28 cellular contexts compared by ENCODE assay signal in the genomic region with DNA sequence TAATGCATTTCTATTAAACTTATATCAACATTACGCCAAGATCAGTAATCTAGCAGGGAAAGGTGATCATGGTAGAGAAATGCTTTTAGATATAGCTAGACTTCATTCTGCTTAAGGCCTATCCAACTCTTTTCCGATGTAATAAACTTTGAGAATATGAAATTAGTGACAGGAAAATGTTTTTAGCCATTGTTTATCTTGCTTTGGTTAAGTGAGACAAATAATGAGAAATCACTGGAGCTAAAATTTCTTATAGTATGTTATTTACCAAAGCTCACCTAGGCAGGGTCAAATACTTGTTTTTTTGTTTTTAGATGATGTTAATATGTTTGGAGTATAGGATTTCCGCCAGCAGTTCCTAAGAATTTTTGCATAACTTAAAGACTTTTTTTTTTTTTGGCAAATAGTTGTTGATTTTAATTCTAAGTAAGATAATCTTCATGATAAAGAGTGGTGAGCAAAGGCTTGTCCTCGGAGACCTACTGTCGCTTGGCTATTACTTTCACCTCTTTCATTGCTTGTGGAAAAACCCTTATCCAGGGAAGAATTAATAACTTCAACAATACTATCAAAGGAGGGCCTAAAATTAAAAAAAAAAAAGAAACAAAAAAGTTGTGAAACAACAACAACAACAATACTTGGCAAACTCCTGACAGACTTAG.
"Had no signal": no experiment of that assay in that cellular context is flagged by ENCODE, and none has a peak within 500 bp of the region (broad histone marks: within the 10 kb centered on the region; RNA-seq: fewer than 3 reads in every experiment).

No MANE protein-coding gene starts in this region.

- H3K9me3 ChIP-seq: gastrocnemius medialis, mucosa of descending colon, right lobe of liver, testis, transverse colon had no signal

- H3K36me3 Mint-ChIP-seq: activated CD8-positive, alpha-beta memory T cell treated with anti-CD3 and anti-CD28 coated beads, Interleukin-2, amount 10 ng/mL, durations not matched to agents 7 days and 5 days; activated naive CD4-positive, alpha-beta T cell treated with anti-CD3 and anti-CD28 coated beads, Interleukin-2, amount 50 U/mL, for 72 hours; natural killer cell treated with Interleukin-12 subunit alpha and Interleukin-12 subunit beta and Interleukin-15 and Interleukin-18, amount 100 ng/mL, for 72 hours had no signal

- H3K4me1 Mint-ChIP-seq: activated CD4-positive, alpha-beta T cell treated with anti-CD3 and anti-CD28 coated beads for 36 hours; activated CD8-positive, alpha-beta memory T cell treated with anti-CD3 and anti-CD28 coated beads, Interleukin-2, amount 10 ng/mL, durations not matched to agents 7 days and 5 days had no signal

- H3K4me1 ChIP-seq: breast epithelium, gastrocnemius medialis, left lung, lower lobe of right lung, right lobe of liver, testis had no signal

- H3K27ac ChIP-seq: breast epithelium, gastrocnemius medialis, left lung, lower lobe of right lung, ovary, right lobe of liver, testis, transverse colon had no signal

- DNase-seq: activated CD4-positive, alpha-beta T cell treated with anti-CD3 and anti-CD28 coated beads for 36 hours; activated CD4-positive, CD25-positive, alpha-beta regulatory T cell; activated CD8-positive, alpha-beta memory T cell treated with anti-CD3 and anti-CD28 coated beads, Interleukin-2, amount 10 ng/mL, durations not matched to agents 7 days and 5 days; activated CD8-positive, alpha-beta T cell treated with anti-CD3 and anti-CD28 coated beads, Interleukin-2, amount 10 ng/mL, durations not matched to agents 7 days and 5 days; activated naive CD4-positive, alpha-beta T cell; activated T-cell treated with anti-CD3 and anti-CD28 coated beads, Interleukin-2, amount 50 U/mL, for 48 hours; central memory CD4-positive, alpha-beta T cell; dermis blood vessel endothelial cell; effector CD4-positive, alpha-beta T cell; erythroblast; gastrocnemius medialis; glutamatergic neuron; kidney glomerular epithelial cell; left lung; lower lobe of right lung; mesenchymal stem cell; mucosa of descending colon; ovary; right lobe of liver; stimulated activated CD4-positive, alpha-beta T cell treated with anti-CD3 and anti-CD28 coated beads, Interleukin-2, amount 100 ng/mL, for 48 hours; stimulated activated naive CD8-positive, alpha-beta T cell treated with anti-CD3 and anti-CD28 coated beads, Interleukin-15, Interleukin-2, amounts not matched to agents 100 U/mL and 50 U/mL, for 24 hours; testis; transverse colon had no signal

- H3K4me3 ChIP-seq: breast epithelium, gastrocnemius medialis, left lung, lower lobe of right lung, mucosa of descending colon, ovary, right lobe of liver, testis, transverse colon had no signal

- H3K27ac Mint-ChIP-seq: activated CD4-positive, alpha-beta T cell treated with anti-CD3 and anti-CD28 coated beads for 36 hours; activated CD8-positive, alpha-beta memory T cell treated with anti-CD3 and anti-CD28 coated beads, Interleukin-2, amount 10 ng/mL, durations not matched to agents 7 days and 5 days; activated CD8-positive, alpha-beta T cell treated with anti-CD3 and anti-CD28 coated beads, Interleukin-2, amount 10 ng/mL, durations not matched to agents 7 days and 5 days; activated naive CD4-positive, alpha-beta T cell treated with anti-CD3 and anti-CD28 coated beads, Interleukin-2, amount 50 U/mL, for 72 hours; natural killer cell treated with Interleukin-12 subunit alpha and Interleukin-12 subunit beta and Interleukin-15 and Interleukin-18, amount 100 ng/mL, for 72 hours; progenitor cell of endocrine pancreas; T-helper 2 cell treated with Interferon-gamma antibody and Interleukin-4, amounts not matched to agents 5 μg/mL and 100 μg/mL, for 36 hours had no signal

- H3K9me3 Mint-ChIP-seq: T-helper 2 cell treated with Interferon-gamma antibody and Interleukin-4, amounts not matched to agents 5 μg/mL and 100 μg/mL, for 36 hours had no signal

- H3K4me3 Mint-ChIP-seq: activated CD4-positive, alpha-beta T cell treated with anti-CD3 and anti-CD28 coated beads for 36 hours; activated CD8-positive, alpha-beta memory T cell treated with anti-CD3 and anti-CD28 coated beads, Interleukin-2, amount 10 ng/mL, durations not matched to agents 7 days and 5 days; activated CD8-positive, alpha-beta T cell treated with anti-CD3 and anti-CD28 coated beads, Interleukin-2, amount 10 ng/mL, durations not matched to agents 7 days and 5 days; natural killer cell treated with Interleukin-12 subunit alpha and Interleukin-12 subunit beta and Interleukin-15 and Interleukin-18, amount 100 ng/mL, for 72 hours; T-helper 2 cell treated with Interferon-gamma antibody and Interleukin-4, amounts not matched to agents 5 μg/mL and 100 μg/mL, for 36 hours had no signal

- H3K27me3 ChIP-seq: breast epithelium, gastrocnemius medialis, left lung, ovary, right lobe of liver, testis, transverse colon had no signal

- H3K27me3 Mint-ChIP-seq: activated CD4-positive, alpha-beta T cell treated with anti-CD3 and anti-CD28 coated beads for 36 hours; activated CD8-positive, alpha-beta memory T cell treated with anti-CD3 and anti-CD28 coated beads, Interleukin-2, amount 10 ng/mL, durations not matched to agents 7 days and 5 days; progenitor cell of endocrine pancreas had no signal

- H3K36me3 ChIP-seq: breast epithelium, gastrocnemius medialis, left lung, lower lobe of right lung, ovary, right lobe of liver, transverse colon had no signal

- ATAC-seq: activated CD4-positive, alpha-beta T cell treated with anti-CD3 and anti-CD28 coated beads for 36 hours; activated CD8-positive, alpha-beta memory T cell treated with anti-CD3 and anti-CD28 coated beads, Interleukin-2, amount 10 ng/mL, durations not matched to agents 7 days and 5 days; activated CD8-positive, alpha-beta T cell treated with anti-CD3 and anti-CD28 coated beads, Interleukin-2, amount 10 ng/mL, durations not matched to agents 7 days and 5 days; activated naive CD4-positive, alpha-beta T cell treated with anti-CD3 and anti-CD28 coated beads, Interleukin-2, amount 50 U/mL, for 72 hours; gastrocnemius medialis; left lung; lower lobe of right lung; mucosa of descending colon; natural killer cell treated with Interleukin-12 subunit alpha and Interleukin-12 subunit beta and Interleukin-15 and Interleukin-18, amount 100 ng/mL, for 72 hours; right lobe of liver; stimulated activated naive CD8-positive, alpha-beta T cell treated with anti-CD3 and anti-CD28 coated beads, Interleukin-15, Interleukin-2, amounts not matched to agents 100 U/mL and 50 U/mL, for 24 hours had no signal
